Comparison of ENCODE assay signal across 15 cellular contexts in genomic region chr1:47914952-47915676, GRCh38.
"Had no signal": no experiment of that assay in that cellular context is flagged by ENCODE, and none has a peak within 500 bp of the region (broad histone marks: within the 10 kb centered on the region; RNA-seq: fewer than 3 reads in every experiment).

No MANE protein-coding gene starts in this region.

- H3K9ac ChIP-seq: SK-N-SH had no signal

- H3K36me3 Mint-ChIP-seq: IgD-negative memory B cell had no signal

- H3K4me3 Mint-ChIP-seq: IgD-negative memory B cell had no signal

- ATAC-seq: Panc1, PC-3 had no signal

- H3K27ac Mint-ChIP-seq: IgD-negative memory B cell had no signal

- H3K27ac ChIP-seq: RWPE1 had no signal

- H3K9me3 Mint-ChIP-seq: IgD-negative memory B cell had no signal

- H3K9me3 ChIP-seq: SK-N-SH had no signal

- H3K4me2 ChIP-seq: SK-N-SH had no signal

- DNase-seq: KBM-7; MV-4-11; NCI-H187; NCI-H2029; NCI-H2081 treated with DMSO at 0.1 percent for 48 hours; NCI-H446 treated with DMSO at 0.1 percent for 48 hours; NCI-H526; NK-92 treated with Interleukin-12 subunit alpha and Interleukin-12 subunit beta, amount 100 ng/mL, for 24 hours; PC-3; SHP77; SW 1271 had no signal
